10 cellular contexts compared by ENCODE assay signal in genomic region chr20:61532736-61533135, GRCh38.
"Had no signal": no experiment of that assay in that cellular context is flagged by ENCODE, and none has a peak within 500 bp of the region (broad histone marks: within the 10 kb centered on the region; RNA-seq: fewer than 3 reads in every experiment).

No MANE protein-coding gene starts in this region.

- FAIRE-seq: HepG2, K562 had no signal

- H3K27ac Mint-ChIP-seq: GM23338, HFFc6 had no signal

- H3K9me3 ChIP-seq: HAP-1 had no signal

- DNase-seq: H7, HFFc6, IMR-90, KG1 had no signal

- ATAC-seq: GM23338, HCT116, HepG2, K562 had no signal

- H3K36me3 ChIP-seq: HAP-1 had no signal

- H3K4me3 Mint-ChIP-seq: GM23338, HFFc6 had no signal

- H3K4me2 ChIP-seq: GM23338 had no signal

- H3K9me3 Mint-ChIP-seq: GM23338, HFFc6 had no signal

- H3K27ac ChIP-seq: HL-60 had no signal

- H2AFZ ChIP-seq: GM23338 had no signal

- H3K4me3 ChIP-seq: GM23338, HAP-1, K562 had no signal

- H3K4me1 ChIP-seq: HAP-1 had no signal
